14 cellular contexts compared by ENCODE assay signal in genomic region chr18:66601649-66602048, GRCh38. TPM values are rescaled to one million over a fixed set of nuclear protein-coding genes. Genes with fewer than 3 reads are reported as not detected.
DNase-seq lines count a peak whose midpoint lies in the region; TF ChIP-seq lines count a peak whose summit lies in the region.
"Had no signal": no experiment of that assay in that cellular context is flagged by ENCODE, and none has a peak within 500 bp of the region (broad histone marks: within the 10 kb centered on the region; RNA-seq: fewer than 3 reads in every experiment).

No MANE protein-coding gene starts in this region.

- TF ChIP-seq EP300 in esophagus muscularis mucosa (IDR thresholded peaks at IDR 0.05): no peak
- TF ChIP-seq EP300 in sigmoid colon (IDR thresholded peaks at IDR 0.05): no peak

- H4K20me1 ChIP-seq in OCI-LY3 (ENCODE audit: insufficient read depth, low read length): no peaks in the 10 kb centered on the region

- peak; percentile 63 for DNase-seq in SHP77 treated with DMSO at 0.1 percent for 48 hours (lab: John Stamatoyannopoulos, UW)
- no peak for DNase-seq in SHP77 (lab: John Stamatoyannopoulos, UW)
- no peak for DNase-seq in esophagus muscularis mucosa (ENCODE audit: extremely low spot score)
- no peak for DNase-seq in sigmoid colon
- no peak for DNase-seq in activated CD8-positive, alpha-beta memory T cell treated with anti-CD3 and anti-CD28 coated beads, Interleukin-2, amount 50 U/mL, for 4 hours
- DNase-seq in activated naive CD8-positive, alpha-beta T cell treated with anti-CD3 and anti-CD28 coated beads for 36 hours: no peak
- DNase-seq in NCI-H2171 (lab: John Stamatoyannopoulos, UW): no peak
- DNase-seq: BE2C; CD4-positive, alpha-beta T cell; NCI-H187; NCI-H446 treated with DMSO at 0.1 percent for 48 hours; NCI-H774 had no signal

- no peaks in the 10 kb centered on the region for H3K36me3 ChIP-seq in OCI-LY3 (replicated peaks; ENCODE audit: low read depth, low read length)
- no peaks in the 10 kb centered on the region for H3K36me3 ChIP-seq in esophagus muscularis mucosa
- no peaks in the 10 kb centered on the region for H3K36me3 ChIP-seq in sigmoid colon
- H3K36me3 ChIP-seq: BE2C had no signal

- peaks cover 6% of the 10 kb centered on the region; the same call in 1 of the 2 replicates for H3K9me3 ChIP-seq in OCI-LY3 (ENCODE audit: insufficient read depth, low read length)
- no peaks in the 10 kb centered on the region for H3K9me3 ChIP-seq in esophagus muscularis mucosa
- H3K9me3 ChIP-seq in sigmoid colon: no peaks in the 10 kb centered on the region
- H3K9me3 ChIP-seq: BE2C had no signal

- H3K4me1 ChIP-seq in OCI-LY3 (ENCODE audit: low read length): no peaks in the 10 kb centered on the region
- no peaks in the 10 kb centered on the region for H3K4me1 ChIP-seq in esophagus muscularis mucosa
- H3K4me1 ChIP-seq in sigmoid colon: no peaks in the 10 kb centered on the region
- H3K4me1 ChIP-seq: BE2C had no signal

- peaks cover 7% of the 10 kb centered on the region for H3K9me3 Mint-ChIP-seq in activated naive CD8-positive, alpha-beta T cell treated with anti-CD3 and anti-CD28 coated beads for 36 hours

- H3K4me1 Mint-ChIP-seq in activated naive CD8-positive, alpha-beta T cell treated with anti-CD3 and anti-CD28 coated beads for 36 hours: no peaks in the 10 kb centered on the region

- H3K4me3 Mint-ChIP-seq in activated naive CD8-positive, alpha-beta T cell treated with anti-CD3 and anti-CD28 coated beads for 36 hours: no peak overlapping the region
- H3K4me3 Mint-ChIP-seq: CD4-positive, alpha-beta T cell had no signal

- 50% methylated on average over 3 of the region's 3 CpGs for WGBS in esophagus muscularis mucosa
- 48 to 64% methylated on average over 3 of the region's 3 CpGs for WGBS in sigmoid colon, 2 donors

- intact Hi-C loops in esophagus muscularis mucosa (cut with DNase I): no loop called here
- intact Hi-C loops in sigmoid colon (cut with DNase I): no loop called here

- no peaks in the 10 kb centered on the region for H3K79me2 ChIP-seq in OCI-LY3 (ENCODE audit: low read length)

- H3K27ac ChIP-seq in OCI-LY3 (ENCODE audit: low read length): no peak overlapping the region
- H3K27ac ChIP-seq in esophagus muscularis mucosa (replicated peaks in 1 of 4): no peak overlapping the region
- no peak overlapping the region for H3K27ac ChIP-seq in sigmoid colon
- H3K27ac ChIP-seq: 22Rv1 had no signal

- H3K27me3 Mint-ChIP-seq in activated naive CD8-positive, alpha-beta T cell treated with anti-CD3 and anti-CD28 coated beads for 36 hours: no peaks in the 10 kb centered on the region
- H3K27me3 Mint-ChIP-seq: CD4-positive, alpha-beta T cell had no signal

- no peaks in the 10 kb centered on the region for H3K27me3 ChIP-seq in OCI-LY3 (ENCODE audit: low read depth, low read length)
- H3K27me3 ChIP-seq in esophagus muscularis mucosa: no peaks in the 10 kb centered on the region
- no peaks in the 10 kb centered on the region for H3K27me3 ChIP-seq in sigmoid colon
- H3K27me3 ChIP-seq: BE2C had no signal

- no peaks in the 10 kb centered on the region for H3K36me3 Mint-ChIP-seq in activated naive CD8-positive, alpha-beta T cell treated with anti-CD3 and anti-CD28 coated beads for 36 hours

- no peak overlapping the region for H3K27ac Mint-ChIP-seq in activated naive CD8-positive, alpha-beta T cell treated with anti-CD3 and anti-CD28 coated beads for 36 hours
- H3K27ac Mint-ChIP-seq: CD4-positive, alpha-beta T cell had no signal

- peak overlapping the region; percentile 27; the same call in 1 of the 2 replicates for H2AFZ ChIP-seq in OCI-LY3 (ENCODE audit: low read depth, low read length)

- TF ChIP-seq CTCF in OCI-LY3 (IDR thresholded peaks at IDR 0.05; ENCODE audit: low read depth, low read length): no peak
- no peak for TF ChIP-seq CTCF in esophagus muscularis mucosa (IDR thresholded peaks at IDR 0.05)
- no peak for TF ChIP-seq CTCF in sigmoid colon (IDR thresholded peaks at IDR 0.05)

- no peak overlapping the region for H3K4me2 ChIP-seq in OCI-LY3 (ENCODE audit: low read length)

- H3K4me3 ChIP-seq in OCI-LY3 (ENCODE audit: low read length) (no peak overlapping the region), esophagus muscularis mucosa (peak overlapping the region; percentile 13 to 31 (median 16)), sigmoid colon (peak overlapping the region in 3 of 4 donors; percentile 3 to 25 (median 20))

- TF ChIP-seq POLR2A in esophagus muscularis mucosa (IDR thresholded peaks at IDR 0.05; ENCODE audit: low read depth) (no peak), sigmoid colon (IDR thresholded peaks at IDR 0.05) (no peak)

- H3K9ac ChIP-seq in OCI-LY3 (ENCODE audit: low read length): no peak overlapping the region

RNA-seq across cellular contexts. Expression of gene CDH19, which starts 2.2 kb away (rescaled TPM):
- 10 to 100 TPM; 36.0 to 47.3 (median 37.8) TPM for total RNA-seq in esophagus muscularis mucosa
- total RNA-seq in sigmoid colon: 10 to 100 TPM; 21.2 to 69.6 (median 46.6) TPM
- 1 to 10 TPM in 1 of 3 donors, under 1 TPM in 2; 0.46 to 3.4 (median 0.60) TPM for polyA plus RNA-seq in sigmoid colon
- total RNA-seq in activated naive CD8-positive, alpha-beta T cell treated with anti-CD3 and anti-CD28 coated beads for 36 hours: not detected
- total RNA-seq: CD4-positive, alpha-beta T cell had no signal

Comparison
In these comparisons a context has a peak if more than half of its experiments do, and no peak if none do; other contexts are left out.
1. RNA of gene CDH19, which starts 2.2 kb away (total RNA-seq): 21.2 to 69.6 TPM in sigmoid colon and 36.0 to 47.3 TPM in esophagus muscularis mucosa; not detected in activated naive CD8-positive, alpha-beta T cell treated with anti-CD3 and anti-CD28 coated beads for 36 hours; every median in the first group is over 10 times any median in the second.